27 cellular contexts compared by ENCODE assay signal in genomic region chr11:113278925-113279324, GRCh38. TPM values are rescaled to one million over a fixed set of nuclear protein-coding genes. Genes with fewer than 3 reads are reported as not detected.
A peak's percentile ranks its signal among the peaks of the same experiment; 100 is the strongest.
DNase-seq lines count a peak whose midpoint lies in the region; ATAC-seq and TF ChIP-seq lines count a peak whose summit lies in the region.
"Had no signal": no experiment of that assay in that cellular context is flagged by ENCODE, and none has a peak within 500 bp of the region (broad histone marks: within the 10 kb centered on the region; RNA-seq: fewer than 3 reads in every experiment).

No MANE protein-coding gene starts in this region.

- no peaks in the 10 kb centered on the region for H3K27me3 ChIP-seq in smooth muscle cell (ENCODE audit: low read depth)
- H3K27me3 ChIP-seq in gastrocnemius medialis, result peaks cover 0 to 3% (median 0%) of the 10 kb centered on the region in 3 donors
- H3K27me3 ChIP-seq: SJSA1, testis, vagina had no signal

- H3K9me3 ChIP-seq in smooth muscle cell (replicated peaks; ENCODE audit: low read depth) (no peaks in the 10 kb centered on the region), gastrocnemius medialis (no peaks in the 10 kb centered on the region)
- H3K9me3 ChIP-seq: prostate gland, SJSA1, testis, vagina had no signal

- no peak overlapping the region for H3K27ac ChIP-seq in smooth muscle cell (ENCODE audit: low read depth)
- H3K27ac ChIP-seq in gastrocnemius medialis, result no peak overlapping the region
- H3K27ac ChIP-seq: 22Rv1, prostate gland, SJSA1, testis, vagina had no signal

- WGBS in smooth muscle cell (ENCODE audit: low lambda C conversion rate), result 82% methylated on average over 4 of the region's 4 CpGs

- H3F3A ChIP-seq in smooth muscle cell (ENCODE audit: low read depth), result no peaks in the 10 kb centered on the region

- in situ Hi-C loops in gastrocnemius medialis (cut with MboI; ENCODE audit: low sequenced_read_pairs in 4 of 4), result loop anchor here in 3 of 4 donors (25.0 kb wide), 4 partner anchors 92 to 1067 kb away; no protein-coding TSS in a partner anchor

- intact Hi-C loops in left cardiac atrium (cut with DNase I) (no loop called here), gastrocnemius medialis (cut with DNase I; ENCODE audit: low total_unique reads) (no loop called here)

- H3K4me2 ChIP-seq in smooth muscle cell, result no peak overlapping the region
- H3K4me2 ChIP-seq: GM23338 had no signal

- DNase-seq in DMS53 (lab: John Stamatoyannopoulos, UW), result peak; percentile 17
- DNase-seq in DMS53 treated with DMSO at 0.1 percent for 48 hours (lab: John Stamatoyannopoulos, UW; ENCODE audit: unreplicated experiment), result no peak
- peak; percentile 23 for DNase-seq in cerebellum (ENCODE audit: low spot score)
- no peak for DNase-seq in left cardiac atrium
- no peak for DNase-seq in smooth muscle cell (lab: John Stamatoyannopoulos, UW; ENCODE audit: unreplicated experiment)
- DNase-seq in gastrocnemius medialis, result no peak
- DNase-seq in NCI-H1417 treated with DMSO at 0.1 percent for 48 hours (lab: John Stamatoyannopoulos, UW), result no peak
- DNase-seq: activated CD4-positive, alpha-beta T cell treated with anti-CD3 and anti-CD28 coated beads, Interleukin-2, amount 50 U/mL, for 48 hours; activated CD4-positive, CD25-positive, alpha-beta regulatory T cell; activated CD8-positive, alpha-beta memory T cell treated with anti-CD3 and anti-CD28 coated beads, Interleukin-2, amount 50 U/mL, for 48 hours; aorta; CD8-positive, alpha-beta memory T cell; dermis blood vessel endothelial cell; DMS 273 treated with DMSO at 0.1 percent for 48 hours; kidney glomerular epithelial cell; NCI-H1436 treated with DMSO at 0.1 percent for 48 hours; NCI-H2171 treated with DMSO at 0.1 percent for 48 hours; NCI-H524 treated with DMSO at 0.1 percent for 48 hours; stimulated activated naive CD4-positive, alpha-beta T cell; T-helper 1 cell; testis had no signal

- no peak overlapping the region for H3K9ac ChIP-seq in smooth muscle cell (ENCODE audit: low read depth)

- ATAC-seq in left cardiac atrium, result peak; percentile 49 to 81
- ATAC-seq in GM18909 (IDR thresholded peaks at IDR 0.05; ENCODE audit: poor library complexity, unreplicated experiment), result no peak
- ATAC-seq in gastrocnemius medialis, result no peak
- ATAC-seq: GM23338 had no signal

- H3K4me1 ChIP-seq in smooth muscle cell (ENCODE audit: low read depth) (no peaks in the 10 kb centered on the region), gastrocnemius medialis (no peaks in the 10 kb centered on the region)
- H3K4me1 ChIP-seq: prostate gland, SJSA1, testis, vagina had no signal

- TF ChIP-seq CTCF in smooth muscle cell (IDR thresholded peaks at IDR 0.05; ENCODE audit: borderline replicate concordance, insufficient read depth, poor library complexity, severe bottlenecking) (peak; percentile 12), gastrocnemius medialis (IDR thresholded peaks at IDR 0.05 in 4 of 5, conservative IDR thresholded peaks at IDR 0.05 in 1 of 5) (no peak)

- H3K4me3 ChIP-seq in smooth muscle cell, result no peak overlapping the region
- H3K4me3 ChIP-seq in gastrocnemius medialis, result no peak overlapping the region
- H3K4me3 ChIP-seq: GM23338, prostate gland, SJSA1, testis, vagina had no signal

- H3K36me3 ChIP-seq in smooth muscle cell (ENCODE audit: low read depth) (no peaks in the 10 kb centered on the region), gastrocnemius medialis (no peaks in the 10 kb centered on the region)
- H3K36me3 ChIP-seq: prostate gland, SJSA1, vagina had no signal

- H3K79me2 ChIP-seq in smooth muscle cell (ENCODE audit: low read depth), result no peaks in the 10 kb centered on the region

- no peaks in the 10 kb centered on the region for H4K20me1 ChIP-seq in smooth muscle cell (ENCODE audit: low read depth)

- no peak overlapping the region for H2AFZ ChIP-seq in smooth muscle cell (ENCODE audit: low read depth)
- H2AFZ ChIP-seq: GM23338 had no signal

- no peak for TF ChIP-seq POLR2A in gastrocnemius medialis (IDR thresholded peaks at IDR 0.05)

RNA-seq across cellular contexts. Expression of gene TTC12, which starts 35.5 kb away (rescaled TPM):
- total RNA-seq in cerebellum (7.9 TPM), left cardiac atrium (1 to 10 TPM; 4.2 to 5.4 TPM), smooth muscle cell (8.8 and 26.8 TPM in 2 replicates), gastrocnemius medialis (10 to 100 TPM in 1 of 4 donors, 1 to 10 TPM in 3; 3.5 to 22.5 (median 5.2) TPM)
- polyA plus RNA-seq in smooth muscle cell, result 3.4 and 5.8 TPM in 2 replicates

Comparison
In these comparisons a context has a peak if more than half of its experiments do, and no peak if none do; other contexts are left out.
1. DNase-seq: peak in DMS53 (single experiment) and cerebellum (single experiment); none in DMS53 treated with DMSO at 0.1 percent for 48 hours (single experiment), left cardiac atrium (single experiment), smooth muscle cell (single experiment), gastrocnemius medialis (0 of 2) and NCI-H1417 treated with DMSO at 0.1 percent for 48 hours (single experiment).
2. ATAC-seq: peak in left cardiac atrium (2 of 2); none in GM18909 (single experiment) and gastrocnemius medialis (0 of 2).